In the genomic region with DNA sequence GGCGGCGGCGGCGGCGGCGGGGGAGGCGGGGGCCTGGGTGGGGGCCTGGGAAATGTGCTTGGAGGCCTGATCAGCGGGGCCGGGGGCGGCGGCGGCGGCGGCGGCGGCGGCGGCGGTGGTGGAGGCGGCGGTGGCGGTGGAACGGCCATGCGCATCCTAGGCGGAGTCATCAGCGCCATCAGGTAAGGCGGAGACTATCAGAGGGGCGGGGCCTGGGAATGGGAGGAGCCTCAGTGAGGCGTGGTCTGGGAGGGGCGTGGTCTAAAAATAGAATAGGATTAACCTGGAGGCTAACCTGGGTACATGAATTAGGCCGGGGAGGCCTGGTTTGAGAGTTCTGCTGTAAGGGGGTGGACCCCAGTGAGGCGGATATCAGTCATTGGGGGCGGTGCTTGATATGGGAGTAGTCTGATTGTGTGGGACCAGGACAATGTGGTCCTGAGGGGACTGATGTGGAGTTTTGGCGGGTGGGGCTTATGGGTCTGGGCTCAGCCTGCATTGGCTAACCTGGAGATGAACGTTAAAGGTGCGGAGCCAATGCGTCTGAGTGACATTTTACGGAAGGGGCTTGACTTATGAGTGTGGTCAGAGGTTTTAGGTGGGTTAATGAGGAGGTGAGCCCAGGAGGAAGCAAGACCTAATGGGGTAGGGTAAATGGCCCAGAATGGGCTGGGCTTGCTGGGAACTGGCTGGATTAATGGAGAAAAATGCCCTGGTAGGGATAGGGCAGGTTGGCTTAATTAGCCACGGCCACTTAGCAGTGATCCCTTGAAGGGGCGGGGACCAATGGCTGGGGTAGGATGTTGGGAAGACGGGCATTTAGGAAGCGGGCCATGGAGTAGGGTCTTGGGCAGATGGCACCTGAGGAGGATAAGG, we compare ENCODE assay signal across 8 cellular contexts. TPM values are rescaled to one million over a fixed set of nuclear protein-coding genes. Genes with fewer than 3 reads are reported as not detected.
A peak's percentile ranks its signal among the peaks of the same experiment; 100 is the strongest.
DNase-seq lines count a peak whose midpoint lies in the region; ATAC-seq and TF ChIP-seq lines count a peak whose summit lies in the region.

No MANE protein-coding gene starts in this region.

- H3K4me3 ChIP-seq in kidney epithelial cell (ENCODE audit: low read depth, low read length), result peak overlapping the region; percentile 91

- H3K27me3 ChIP-seq in kidney epithelial cell (ENCODE audit: control insufficient read depth, insufficient read depth, low read length), result no peaks in the 10 kb centered on the region

- DNase-seq in GM13977 (ENCODE audit: low spot score) (peak; percentile 96), NCI-H460 (ENCODE audit: extremely low read depth, low read depth) (peak; percentile 86), cerebellar nuclear complex (lab: John Stamatoyannopoulos, UW) (peak; percentile 8 to 59), kidney epithelial cell (ENCODE audit: low read depth) (no peak)
- peak; percentile 85 to 87 for DNase-seq in activated CD4-positive, alpha-beta T cell treated with anti-CD3 and anti-CD28 coated beads for 24 hours (ENCODE audit: low read depth in 2 of 2)
- peak; percentile 86 to 89 for DNase-seq in stimulated activated CD4-positive, alpha-beta T cell treated with anti-CD3 and anti-CD28 coated beads, Interleukin-15, amount 100 ng/mL, for 1 hour (ENCODE audit: low read depth in 1 of 2, low spot score in 1 of 2)

- peaks cover 9% of the 10 kb centered on the region for H3K36me3 ChIP-seq in kidney epithelial cell (ENCODE audit: control insufficient read depth, insufficient read depth, low read length)

- TF ChIP-seq CTCF in GM13977 (IDR thresholded peaks at IDR 0.05; ENCODE audit: extremely low read depth, insufficient read depth, missing control alignments) (no peak), kidney epithelial cell (IDR thresholded peaks at IDR 0.05; ENCODE audit: insufficient read depth, low read length, poor library complexity, severe bottlenecking) (no peak)

- peak; percentile 56 for ATAC-seq in HG03354 (IDR thresholded peaks at IDR 0.05; ENCODE audit: poor library complexity, severe bottlenecking, unreplicated experiment)
- no peak for ATAC-seq in HG02623 (IDR thresholded peaks at IDR 0.05; ENCODE audit: unreplicated experiment)

- in situ Hi-C loops in GM13977 (cut with MboI; ENCODE audit: low pct_unique_long_range_greater_than_20kb, low sequenced_read_pairs, unreplicated experiment), result no loop called here

RNA-seq across cellular contexts. Expression of gene CAPNS1, which starts 1.4 kb away (rescaled TPM):
- total RNA-seq in NCI-H460 (2014; rRNA removed; shearing (Covaris generic)), result 417 and 452 TPM in 2 replicates
- 282 and 465 TPM in 2 replicates for polyA plus RNA-seq in NCI-H460 (2014; cell fraction: nucleus; rRNA removed)
- 262 and 352 TPM in 2 replicates for total RNA-seq in kidney epithelial cell

RNA-seq across cellular contexts. Expression of gene COX7A1, which starts 11.0 kb away (rescaled TPM):
- total RNA-seq in NCI-H460 (2014; rRNA removed; shearing (Covaris generic)), result not detected in 2 replicates
- not detected in 2 replicates for polyA plus RNA-seq in NCI-H460 (2014; cell fraction: nucleus; rRNA removed)
- 1.0 and 1.4 TPM in 2 replicates for total RNA-seq in kidney epithelial cell

RNA-seq across cellular contexts. Expression of gene TBCB, which starts 26.0 kb away (rescaled TPM):
- 147 and 154 TPM in 2 replicates for total RNA-seq in NCI-H460 (2014; rRNA removed; shearing (Covaris generic))
- polyA plus RNA-seq in NCI-H460 (2014; cell fraction: nucleus; rRNA removed), result 236 and 259 TPM in 2 replicates
- total RNA-seq in kidney epithelial cell, result 337 and 371 TPM in 2 replicates

RNA-seq across cellular contexts. Expression of gene POLR2I, which starts 26.6 kb away (rescaled TPM):
- 90.1 and 139 TPM in 2 replicates for total RNA-seq in NCI-H460 (2014; rRNA removed; shearing (Covaris generic))
- 186 and 350 TPM in 2 replicates for polyA plus RNA-seq in NCI-H460 (2014; cell fraction: nucleus; rRNA removed)
- 58.5 and 82.6 TPM in 2 replicates for total RNA-seq in kidney epithelial cell

RNA-seq across cellular contexts. Expression of gene OVOL3, which starts 30.3 kb away (rescaled TPM):
- total RNA-seq in NCI-H460 (2014; rRNA removed; shearing (Covaris generic)), result not detected in 2 replicates
- not detected in 2 replicates for polyA plus RNA-seq in NCI-H460 (2014; cell fraction: nucleus; rRNA removed)
- total RNA-seq in kidney epithelial cell, result not detected in 2 replicates
